Comparison of ENCODE assay signal across 8 cellular contexts in genomic region chr13:50244913-50245574, GRCh38.
DNase-seq lines count a peak whose midpoint lies in the region; ATAC-seq lines count a peak whose summit lies in the region.

No MANE protein-coding gene starts in this region.

- ATAC-seq in GM21576 (IDR thresholded peaks at IDR 0.05; ENCODE audit: unreplicated experiment): peak; percentile 90
- peak; percentile 96 for ATAC-seq in activated CD8-positive, alpha-beta memory T cell treated with anti-CD3 and anti-CD28 coated beads, Interleukin-2, amount 10 ng/mL, durations not matched to agents 7 days and 5 days
- ATAC-seq in stimulated activated effector memory CD8-positive, alpha-beta T cell treated with anti-CD3 and anti-CD28 coated beads, Interleukin-12 subunit alpha, Interleukin-12 subunit beta, amount 100 ng/mL, for 72 hours: peak; percentile 98

- peaks cover 35% of the 10 kb centered on the region for H3K4me1 Mint-ChIP-seq in activated CD8-positive, alpha-beta memory T cell treated with anti-CD3 and anti-CD28 coated beads, Interleukin-2, amount 10 ng/mL, durations not matched to agents 7 days and 5 days
- peaks cover 52% of the 10 kb centered on the region for H3K4me1 Mint-ChIP-seq in stimulated activated effector memory CD8-positive, alpha-beta T cell treated with anti-CD3 and anti-CD28 coated beads, Interleukin-12 subunit alpha, Interleukin-12 subunit beta, amount 100 ng/mL, for 72 hours
- peaks cover 26 to 30% of the 10 kb centered on the region in 2 donors for H3K4me1 Mint-ChIP-seq in immature natural killer cell

- peaks cover 62% of the 10 kb centered on the region for H3K27me3 Mint-ChIP-seq in activated CD8-positive, alpha-beta memory T cell treated with anti-CD3 and anti-CD28 coated beads, Interleukin-2, amount 10 ng/mL, durations not matched to agents 7 days and 5 days
- peaks cover 0 to 7% (median 4%) of the 10 kb centered on the region in 3 donors for H3K27me3 Mint-ChIP-seq in immature natural killer cell (ENCODE audit: low read depth in 3 of 3)

- DNase-seq in GDM1 (lab: John Stamatoyannopoulos, UW) (peak; percentile 51), HuH-7.5 (ENCODE audit: low spot score) (peak; percentile 49), hepatic stellate cell (ENCODE audit: low spot score) (peak; percentile 66), immature natural killer cell (no peak), NCI-H526 treated with DMSO at 0.1 percent for 48 hours (lab: John Stamatoyannopoulos, UW) (no peak)
- peak; percentile 86 for DNase-seq in activated CD8-positive, alpha-beta memory T cell treated with anti-CD3 and anti-CD28 coated beads, Interleukin-2, amount 10 ng/mL, durations not matched to agents 7 days and 5 days
- peak; percentile 33 to 83 for DNase-seq in stimulated activated effector memory CD8-positive, alpha-beta T cell treated with anti-CD3 and anti-CD28 coated beads, Interleukin-12 subunit alpha, Interleukin-12 subunit beta, amount 100 ng/mL, for 72 hours (ENCODE audit: low spot score in 2 of 2)

- peak overlapping the region; percentile 51 for H3K27ac Mint-ChIP-seq in activated CD8-positive, alpha-beta memory T cell treated with anti-CD3 and anti-CD28 coated beads, Interleukin-2, amount 10 ng/mL, durations not matched to agents 7 days and 5 days
- H3K27ac Mint-ChIP-seq in stimulated activated effector memory CD8-positive, alpha-beta T cell treated with anti-CD3 and anti-CD28 coated beads, Interleukin-12 subunit alpha, Interleukin-12 subunit beta, amount 100 ng/mL, for 72 hours: peak overlapping the region; percentile 74
- peak overlapping the region in 1 of 6 donors; percentile 57 for H3K27ac Mint-ChIP-seq in immature natural killer cell

- CTCF ChIA-PET in activated CD8-positive, alpha-beta memory T cell treated with anti-CD3 and anti-CD28 coated beads, Interleukin-2, amount 10 ng/mL, durations not matched to agents 7 days and 5 days (lab: Charles Lee): interaction anchor here (1.0 to 1.4 kb wide), 3 partner anchors 77 to 121 kb away, joined by 3 read pairs; no protein-coding TSS in a partner anchor

- H3K36me3 Mint-ChIP-seq in activated CD8-positive, alpha-beta memory T cell treated with anti-CD3 and anti-CD28 coated beads, Interleukin-2, amount 10 ng/mL, durations not matched to agents 7 days and 5 days: peaks cover 11% of the 10 kb centered on the region
- H3K36me3 Mint-ChIP-seq in stimulated activated effector memory CD8-positive, alpha-beta T cell treated with anti-CD3 and anti-CD28 coated beads, Interleukin-12 subunit alpha, Interleukin-12 subunit beta, amount 100 ng/mL, for 72 hours: no peaks in the 10 kb centered on the region
- peaks cover 0 to 8% (median 0%) of the 10 kb centered on the region in 3 donors for H3K36me3 Mint-ChIP-seq in immature natural killer cell

- peaks cover 6% of the 10 kb centered on the region for H3K9me3 Mint-ChIP-seq in activated CD8-positive, alpha-beta memory T cell treated with anti-CD3 and anti-CD28 coated beads, Interleukin-2, amount 10 ng/mL, durations not matched to agents 7 days and 5 days (ENCODE audit: low read depth)
- no peaks in the 10 kb centered on the region for H3K9me3 Mint-ChIP-seq in stimulated activated effector memory CD8-positive, alpha-beta T cell treated with anti-CD3 and anti-CD28 coated beads, Interleukin-12 subunit alpha, Interleukin-12 subunit beta, amount 100 ng/mL, for 72 hours
- H3K9me3 Mint-ChIP-seq in immature natural killer cell: peaks cover 0 to 1% (median 0%) of the 10 kb centered on the region in 6 donors

- H3K4me3 Mint-ChIP-seq in activated CD8-positive, alpha-beta memory T cell treated with anti-CD3 and anti-CD28 coated beads, Interleukin-2, amount 10 ng/mL, durations not matched to agents 7 days and 5 days: no peak overlapping the region
- H3K4me3 Mint-ChIP-seq in stimulated activated effector memory CD8-positive, alpha-beta T cell treated with anti-CD3 and anti-CD28 coated beads, Interleukin-12 subunit alpha, Interleukin-12 subunit beta, amount 100 ng/mL, for 72 hours: peak overlapping the region; percentile 37
- peak overlapping the region in 1 of 5 donors; percentile 41 for H3K4me3 Mint-ChIP-seq in immature natural killer cell

Comparison
In these comparisons a context has a peak if more than half of its experiments do, and no peak if none do; other contexts are left out.
1. DNase-seq: peak in GDM1 (single experiment), HuH-7.5 (single experiment), activated CD8-positive, alpha-beta memory T cell treated with anti-CD3 and anti-CD28 coated beads, Interleukin-2, amount 10 ng/mL, durations not matched to agents 7 days and 5 days (single experiment), hepatic stellate cell (single experiment) and stimulated activated effector memory CD8-positive, alpha-beta T cell treated with anti-CD3 and anti-CD28 coated beads, Interleukin-12 subunit alpha, Interleukin-12 subunit beta, amount 100 ng/mL, for 72 hours (2 of 2); none in immature natural killer cell (0 of 3) and NCI-H526 treated with DMSO at 0.1 percent for 48 hours (single experiment).
2. Peak in every context shown above with its lines, with median percentiles within 50 percentile points of each other: ATAC-seq.